Comparison of ENCODE assay signal across 11 cellular contexts in genomic region chr1:32813941-32814739, GRCh38. TPM values are rescaled to one million over a fixed set of nuclear protein-coding genes. Genes with fewer than 3 reads are reported as not detected.
DNase-seq lines count a peak whose midpoint lies in the region; ATAC-seq and TF ChIP-seq lines count a peak whose summit lies in the region.
"Had no signal": no experiment of that assay in that cellular context is flagged by ENCODE, and none has a peak within 500 bp of the region (broad histone marks: within the 10 kb centered on the region; RNA-seq: fewer than 3 reads in every experiment).

No MANE protein-coding gene starts in this region.

- TF ChIP-seq CTCF in OCI-LY7 (conservative IDR thresholded peaks at IDR 0.05; ENCODE audit: low read length) (no peak), progenitor cell of endocrine pancreas (IDR thresholded peaks at IDR 0.05; ENCODE audit: unreplicated experiment) (no peak)

- CTCF ChIA-PET in OCI-LY7 (lab: Charles Lee; ENCODE audit: unreplicated experiment) = no interaction called here

- peak overlapping the region; percentile 32 for H3K27ac Mint-ChIP-seq in T-helper 1 cell treated with Interleukin-12 subunit alpha and Interleukin-12 subunit beta and Interleukin-4 antibody, amounts not matched to agents 30 μg/mL and 1 μg/mL, for 36 hours
- no peak overlapping the region for H3K27ac Mint-ChIP-seq in progenitor cell of endocrine pancreas

- peaks cover 32% of the 10 kb centered on the region for H3K4me1 ChIP-seq in OCI-LY7 (ENCODE audit: insufficient read depth, low read length, poor library complexity, severe bottlenecking)

- H3K9me3 Mint-ChIP-seq in T-helper 1 cell treated with Interleukin-12 subunit alpha and Interleukin-12 subunit beta and Interleukin-4 antibody, amounts not matched to agents 30 μg/mL and 1 μg/mL, for 36 hours = no peaks in the 10 kb centered on the region
- no peaks in the 10 kb centered on the region for H3K9me3 Mint-ChIP-seq in progenitor cell of endocrine pancreas (ENCODE audit: low read depth)

- H3K4me3 Mint-ChIP-seq in T-helper 1 cell treated with Interleukin-12 subunit alpha and Interleukin-12 subunit beta and Interleukin-4 antibody, amounts not matched to agents 30 μg/mL and 1 μg/mL, for 36 hours = peak overlapping the region; percentile 51
- peak overlapping the region; percentile 23 for H3K4me3 Mint-ChIP-seq in progenitor cell of endocrine pancreas (ENCODE audit: low read depth)

- H3K9me3 ChIP-seq in OCI-LY7 (ENCODE audit: low read length) = no peaks in the 10 kb centered on the region
- H3K9me3 ChIP-seq: ovary had no signal

- H2AFZ ChIP-seq in OCI-LY7 (ENCODE audit: low read length) = no peak overlapping the region

- peaks cover 45% of the 10 kb centered on the region for H3K4me1 Mint-ChIP-seq in T-helper 1 cell treated with Interleukin-12 subunit alpha and Interleukin-12 subunit beta and Interleukin-4 antibody, amounts not matched to agents 30 μg/mL and 1 μg/mL, for 36 hours (ENCODE audit: low read depth)
- peaks cover 43% of the 10 kb centered on the region for H3K4me1 Mint-ChIP-seq in progenitor cell of endocrine pancreas (ENCODE audit: low read depth)

- no peak for ATAC-seq in GM21737 (IDR thresholded peaks at IDR 0.05; ENCODE audit: unreplicated experiment)
- no peak for ATAC-seq in GM21723 (IDR thresholded peaks at IDR 0.05; ENCODE audit: unreplicated experiment)

- POLR2A ChIA-PET in OCI-LY7 (lab: Charles Lee) = no interaction called here

- BruUV-seq in OCI-LY7 (replicated peaks; lab: Mats Ljungman, UMichigan) = no TSS peak

- peak overlapping the region; percentile 4 for H3K4me3 ChIP-seq in OCI-LY7 (ENCODE audit: low read depth, low read length, poor library complexity, severe bottlenecking)
- H3K4me3 ChIP-seq: ovary had no signal

- no peak overlapping the region for H3K27ac ChIP-seq in OCI-LY7 (ENCODE audit: low read depth, low read length, poor library complexity, severe bottlenecking)
- H3K27ac ChIP-seq: ovary had no signal

- no peak overlapping the region; the same call in 1 of the 2 replicates for H3K4me2 ChIP-seq in OCI-LY7 (ENCODE audit: low read length)

- peaks cover 94% of the 10 kb centered on the region for H3K79me2 ChIP-seq in OCI-LY7 (ENCODE audit: insufficient read depth, low read depth, low read length)

- peaks cover 17% of the 10 kb centered on the region for H4K20me1 ChIP-seq in OCI-LY7 (ENCODE audit: insufficient read depth, low read length)

- H3K36me3 Mint-ChIP-seq in T-helper 1 cell treated with Interleukin-12 subunit alpha and Interleukin-12 subunit beta and Interleukin-4 antibody, amounts not matched to agents 30 μg/mL and 1 μg/mL, for 36 hours (ENCODE audit: low read depth) = peaks cover 40% of the 10 kb centered on the region
- H3K36me3 Mint-ChIP-seq in progenitor cell of endocrine pancreas (ENCODE audit: insufficient read depth) = peaks cover 15% of the 10 kb centered on the region

- peaks cover 78% of the 10 kb centered on the region for H3K36me3 ChIP-seq in OCI-LY7 (ENCODE audit: insufficient read depth, low read length)
- H3K36me3 ChIP-seq: ovary had no signal

- no peak for DNase-seq in T-helper 1 cell
- DNase-seq in OCI-LY7 (ENCODE audit: low spot score) = no peak
- peak; percentile 14 for DNase-seq in dermis blood vessel endothelial cell
- DNase-seq in progenitor cell of endocrine pancreas (ENCODE audit: low spot score, unreplicated experiment) = no peak
- no peak for DNase-seq in NCI-H2227 (lab: John Stamatoyannopoulos, UW; ENCODE audit: unreplicated experiment)
- DNase-seq: 8988T, NCI-H69 had no signal

- H3K9me2 ChIP-seq in OCI-LY7 (ENCODE audit: insufficient read depth, low read length) = no peaks in the 10 kb centered on the region

- intact Hi-C loops in OCI-LY7 (cut with micrococcal nuclease; ENCODE audit: unreplicated experiment) = no loop called here

- no peaks in the 10 kb centered on the region for H3K27me3 Mint-ChIP-seq in T-helper 1 cell treated with Interleukin-12 subunit alpha and Interleukin-12 subunit beta and Interleukin-4 antibody, amounts not matched to agents 30 μg/mL and 1 μg/mL, for 36 hours (ENCODE audit: low read depth)
- no peaks in the 10 kb centered on the region for H3K27me3 Mint-ChIP-seq in progenitor cell of endocrine pancreas

RNA-seq across cellular contexts. Expression of gene YARS1, which starts 3.0 kb away (rescaled TPM):
- total RNA-seq in OCI-LY7 (2014; rRNA removed; shearing (Covaris generic)) = 276 and 282 TPM in 2 replicates
- total RNA-seq in OCI-LY7 (2022) (321 and 352 TPM in 2 replicates), dermis blood vessel endothelial cell (63.6 and 84.0 TPM in 2 replicates), progenitor cell of endocrine pancreas (101 and 110 TPM in 2 replicates)

RNA-seq across cellular contexts. Expression of gene S100PBP, which starts 3.3 kb away (rescaled TPM):
- 72.1 and 91.8 TPM in 2 replicates for total RNA-seq in OCI-LY7 (2014; rRNA removed; shearing (Covaris generic))
- total RNA-seq in OCI-LY7 (2022) (135 and 136 TPM in 2 replicates), dermis blood vessel endothelial cell (33.7 and 50.0 TPM in 2 replicates), progenitor cell of endocrine pancreas (62.6 and 66.1 TPM in 2 replicates)

RNA-seq across cellular contexts. Expression of gene FNDC5, which starts 56.6 kb away (rescaled TPM):
- total RNA-seq in OCI-LY7 (2014; rRNA removed; shearing (Covaris generic)) = not detected in 2 replicates
- total RNA-seq in OCI-LY7 (2022) (not detected in 2 replicates), dermis blood vessel endothelial cell (0.85 and 0.88 TPM in 2 replicates), progenitor cell of endocrine pancreas (6.3 and 7.8 TPM in 2 replicates)
